Comparison of ENCODE assay signal across 19 cellular contexts in the genomic region with DNA sequence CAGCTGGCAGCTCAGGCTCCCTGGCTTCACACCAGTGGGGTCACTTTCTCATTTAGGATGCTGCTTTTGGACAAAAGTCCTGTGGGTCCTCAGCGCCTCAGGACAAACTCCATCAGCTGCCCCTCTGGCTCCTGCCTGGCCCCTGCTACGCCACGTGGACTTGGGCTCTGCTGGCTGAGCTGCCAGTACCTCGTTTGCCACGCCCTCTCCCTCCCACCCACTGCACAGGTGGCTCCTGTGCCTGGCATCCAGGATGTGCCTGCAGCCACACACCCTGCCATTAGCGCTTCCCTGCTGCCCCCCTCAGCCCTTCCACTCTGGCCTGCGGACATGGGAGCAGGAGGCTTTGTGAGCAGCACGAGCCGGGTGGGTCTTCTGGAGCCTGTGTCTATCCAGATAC.
"Had no signal": no experiment of that assay in that cellular context is flagged by ENCODE, and none has a peak within 500 bp of the region (broad histone marks: within the 10 kb centered on the region; RNA-seq: fewer than 3 reads in every experiment).

No MANE protein-coding gene starts in this region.

- H3K9me3 ChIP-seq: neutrophil, right atrium auricular region, sigmoid colon, suprapubic skin, thyroid gland, uterus had no signal

- DNase-seq: cortex of kidney; dorsolateral prefrontal cortex; effector CD8-positive, alpha-beta T cell; foreskin melanocyte; head of caudate nucleus; mesendoderm; naive thymus-derived CD4-positive, alpha-beta T cell; nephron progenitor cell; posterior cingulate gyrus; sigmoid colon; stimulated activated CD4-positive, alpha-beta T cell treated with anti-CD3 and anti-CD28 coated beads, Interleukin-2, amount 100 ng/mL, for 48 hours; stimulated activated naive CD4-positive, alpha-beta T cell treated with Interleukin-2 at 50 U/mL for 16 hours; thyroid gland; uterus had no signal

- H3K4me3 ChIP-seq: dorsolateral prefrontal cortex, hepatocyte, right atrium auricular region, sigmoid colon, skin epidermis, suprapubic skin, thyroid gland, uterus had no signal

- H3K4me1 ChIP-seq: right atrium auricular region, suprapubic skin, thyroid gland, uterus had no signal

- H3K36me3 ChIP-seq: uterus had no signal

- ATAC-seq: naive thymus-derived CD4-positive, alpha-beta T cell had no signal
